11 cellular contexts compared by ENCODE assay signal in the genomic region with DNA sequence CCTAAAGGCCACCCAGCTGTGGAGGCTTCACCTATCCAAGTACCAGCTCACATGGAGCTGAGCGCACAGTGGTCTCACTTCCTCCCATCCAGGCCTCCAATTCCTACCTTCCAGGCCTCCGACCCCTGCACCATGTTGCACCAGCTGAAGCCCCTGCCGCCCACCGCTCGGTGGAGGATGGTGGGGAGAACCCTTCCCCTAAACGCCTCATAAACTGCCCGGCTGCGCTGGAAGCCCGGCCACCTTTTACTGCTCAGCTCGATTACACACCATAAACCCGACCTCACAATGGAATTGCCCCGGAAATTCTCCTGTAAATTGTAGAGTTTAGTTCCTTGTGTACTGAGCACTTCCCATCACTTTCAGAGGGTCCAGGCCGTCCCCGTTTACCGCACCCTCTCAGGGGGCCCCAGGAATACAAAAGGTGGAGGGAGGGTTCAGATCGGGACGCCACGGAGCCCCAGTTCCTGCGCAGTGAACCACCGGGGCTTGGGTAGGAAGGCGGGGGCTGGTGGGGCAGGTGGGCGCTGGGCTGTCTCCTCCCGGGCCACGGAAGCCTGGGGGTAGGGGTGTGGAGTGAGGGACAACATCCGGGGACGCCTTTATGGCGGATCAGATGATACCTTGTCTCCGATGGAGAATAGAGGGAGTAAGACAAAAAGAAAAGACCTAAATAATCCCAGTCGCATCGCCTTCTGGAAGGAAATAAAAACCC. TPM values are rescaled to one million over a fixed set of nuclear protein-coding genes. Genes with fewer than 3 reads are reported as not detected.
DNase-seq lines count a peak whose midpoint lies in the region; ATAC-seq lines count a peak whose summit lies in the region.
"Had no signal": no experiment of that assay in that cellular context is flagged by ENCODE, and none has a peak within 500 bp of the region (broad histone marks: within the 10 kb centered on the region; RNA-seq: fewer than 3 reads in every experiment).

No MANE protein-coding gene starts in this region.

- H3K9me3 ChIP-seq in duodenal mucosa (ENCODE audit: control insufficient read depth in 1 of 2, low read length in 2 of 2): no peaks in the 10 kb centered on the region
- H3K9me3 ChIP-seq: A549, vagina had no signal

- H3K27me3 Mint-ChIP-seq in activated CD4-positive, alpha-beta T cell treated with anti-CD3 and anti-CD28 coated beads, Interleukin-2, amount 10 ng/mL, durations not matched to agents 24 days and 14 days: peaks cover 81% of the 10 kb centered on the region

- H3K9me3 Mint-ChIP-seq in activated CD4-positive, alpha-beta T cell treated with anti-CD3 and anti-CD28 coated beads, Interleukin-2, amount 10 ng/mL, durations not matched to agents 24 days and 14 days: peaks cover 6% of the 10 kb centered on the region

- no peak for DNase-seq in activated CD4-positive, alpha-beta T cell treated with anti-CD3 and anti-CD28 coated beads, Interleukin-2, amount 10 ng/mL, durations not matched to agents 24 days and 14 days
- no peak for DNase-seq in activated CD4-positive, alpha-beta T cell treated with anti-CD3 and anti-CD28 coated beads for 4 hours
- no peak for DNase-seq in NCI-H1436 (lab: John Stamatoyannopoulos, UW)
- DNase-seq: activated CD4-positive, alpha-beta T cell treated with anti-CD3 and anti-CD28 coated beads for 48 hours; NCI-H2029 treated with DMSO at 0.1 percent for 48 hours had no signal

- H3K4me3 Mint-ChIP-seq in activated CD4-positive, alpha-beta T cell treated with anti-CD3 and anti-CD28 coated beads, Interleukin-2, amount 10 ng/mL, durations not matched to agents 24 days and 14 days: no peak overlapping the region

- H3K27ac ChIP-seq in duodenal mucosa (ENCODE audit: low read depth, low read length): peak overlapping the region; percentile 10
- H3K27ac ChIP-seq in rectal smooth muscle tissue (ENCODE audit: low read depth, low read length): no peak overlapping the region
- H3K27ac ChIP-seq: vagina had no signal

- H3K36me3 ChIP-seq in duodenal mucosa (ENCODE audit: control insufficient read depth in 1 of 2, insufficient read depth in 2 of 2, low read length in 2 of 2) (no peaks in the 10 kb centered on the region), rectal smooth muscle tissue (ENCODE audit: control insufficient read depth, insufficient read depth, low read length) (no peaks in the 10 kb centered on the region)
- H3K36me3 ChIP-seq: vagina had no signal

- H3K4me1 Mint-ChIP-seq in activated CD4-positive, alpha-beta T cell treated with anti-CD3 and anti-CD28 coated beads, Interleukin-2, amount 10 ng/mL, durations not matched to agents 24 days and 14 days: peaks cover 12% of the 10 kb centered on the region

- peaks cover 84 to 89% of the 10 kb centered on the region in 2 donors for H3K27me3 ChIP-seq in duodenal mucosa (ENCODE audit: control insufficient read depth in 1 of 2, insufficient read depth in 2 of 2, low read length in 2 of 2)
- peaks cover 3% of the 10 kb centered on the region for H3K27me3 ChIP-seq in rectal smooth muscle tissue (ENCODE audit: control insufficient read depth, insufficient read depth, low read length)
- H3K27me3 ChIP-seq: vagina had no signal

- intact Hi-C loops in activated CD4-positive, alpha-beta T cell treated with anti-CD3 and anti-CD28 coated beads, Interleukin-2, amount 10 ng/mL, durations not matched to agents 24 days and 14 days (cut with micrococcal nuclease): loop anchor here (2.0 kb wide), 2 partner anchors 15 to 85 kb away; partner anchors contain the start of gene EVX1

- no peak for ATAC-seq in GM21717 (IDR thresholded peaks at IDR 0.05; ENCODE audit: unreplicated experiment)
- ATAC-seq: A549 had no signal

- H3K4me1 ChIP-seq in duodenal mucosa (ENCODE audit: control insufficient read depth in 1 of 2, insufficient read depth in 2 of 2, low read length in 2 of 2) (peaks cover 4 to 16% of the 10 kb centered on the region in 2 donors), rectal smooth muscle tissue (ENCODE audit: control insufficient read depth, insufficient read depth, low read length) (peaks cover 10% of the 10 kb centered on the region)

- H3K27ac Mint-ChIP-seq in activated CD4-positive, alpha-beta T cell treated with anti-CD3 and anti-CD28 coated beads, Interleukin-2, amount 10 ng/mL, durations not matched to agents 24 days and 14 days: peak overlapping the region; percentile 54

- H3K9ac ChIP-seq in duodenal mucosa (ENCODE audit: low read depth in 1 of 2, low read length in 2 of 2) (no peak overlapping the region), rectal smooth muscle tissue (ENCODE audit: low read length) (no peak overlapping the region)

- no peak overlapping the region for H3K4me3 ChIP-seq in duodenal mucosa (ENCODE audit: low read depth in 1 of 2, low read length in 2 of 2)
- peak overlapping the region; percentile 69 for H3K4me3 ChIP-seq in rectal smooth muscle tissue (ENCODE audit: low read length)
- H3K4me3 ChIP-seq: A549 had no signal

- H3K36me3 Mint-ChIP-seq in activated CD4-positive, alpha-beta T cell treated with anti-CD3 and anti-CD28 coated beads, Interleukin-2, amount 10 ng/mL, durations not matched to agents 24 days and 14 days (ENCODE audit: low read depth): peaks cover 5% of the 10 kb centered on the region

RNA-seq across cellular contexts. Expression of gene HOXA7, which starts 1.4 kb away (rescaled TPM):
- total RNA-seq in activated CD4-positive, alpha-beta T cell treated with anti-CD3 and anti-CD28 coated beads, Interleukin-2, amount 10 ng/mL, durations not matched to agents 24 days and 14 days: not detected in 2 replicates
- total RNA-seq: cerebellum had no signal

RNA-seq across cellular contexts. Expression of gene HOXA3, which starts 5.5 kb away (rescaled TPM):
- not detected in 2 replicates for total RNA-seq in activated CD4-positive, alpha-beta T cell treated with anti-CD3 and anti-CD28 coated beads, Interleukin-2, amount 10 ng/mL, durations not matched to agents 24 days and 14 days
- total RNA-seq: cerebellum had no signal

RNA-seq across cellular contexts. Expression of gene HOXA9, which starts 7.5 kb away (rescaled TPM):
- total RNA-seq in activated CD4-positive, alpha-beta T cell treated with anti-CD3 and anti-CD28 coated beads, Interleukin-2, amount 10 ng/mL, durations not matched to agents 24 days and 14 days: not detected in 2 replicates
- total RNA-seq: cerebellum had no signal

RNA-seq across cellular contexts. Expression of gene HOXA6, which starts 10.3 kb away (rescaled TPM):
- total RNA-seq in activated CD4-positive, alpha-beta T cell treated with anti-CD3 and anti-CD28 coated beads, Interleukin-2, amount 10 ng/mL, durations not matched to agents 24 days and 14 days: not detected in 2 replicates
- total RNA-seq: cerebellum had no signal

RNA-seq across cellular contexts. Expression of gene HOXA5, which starts 14.4 kb away (rescaled TPM):
- total RNA-seq in activated CD4-positive, alpha-beta T cell treated with anti-CD3 and anti-CD28 coated beads, Interleukin-2, amount 10 ng/mL, durations not matched to agents 24 days and 14 days: not detected in 2 replicates
- total RNA-seq: cerebellum had no signal
